15 cellular contexts compared by ENCODE assay signal in the genomic region with DNA sequence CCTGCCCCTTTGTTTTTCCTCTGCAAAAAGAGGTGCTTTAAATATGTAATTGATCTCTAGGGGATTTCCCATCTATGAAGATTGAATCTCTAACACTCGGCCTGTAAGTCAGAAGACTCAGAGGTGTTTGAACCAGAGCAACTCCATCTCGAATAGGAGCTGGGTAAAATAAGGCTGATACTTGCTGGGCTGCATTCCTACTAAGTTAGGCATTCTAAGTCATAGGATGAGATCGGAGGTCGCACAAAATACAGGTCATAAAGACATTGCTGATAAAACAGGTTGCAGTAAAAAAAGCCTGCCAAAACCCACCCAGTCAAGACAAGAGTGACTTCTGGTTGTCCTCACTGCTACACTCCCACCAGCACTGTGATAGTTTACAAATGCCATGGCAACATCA.
DNase-seq lines count a peak whose midpoint lies in the region; ATAC-seq, FAIRE-seq and TF ChIP-seq lines count a peak whose summit lies in the region.
"Had no signal": no experiment of that assay in that cellular context is flagged by ENCODE, and none has a peak within 500 bp of the region (broad histone marks: within the 10 kb centered on the region; RNA-seq: fewer than 3 reads in every experiment).

No MANE protein-coding gene starts in this region.

- no peak overlapping the region for H2BK120ac ChIP-seq in trophoblast cell (ENCODE audit: insufficient read depth, low read length, poor library complexity)

- TF ChIP-seq CTCF in K562 (IDR thresholded peaks at IDR 0.05 in 2 of 3, conservative IDR thresholded peaks at IDR 0.05 in 1 of 3; ENCODE audit: insufficient read depth in 2 of 3, low read depth in 1 of 3, low read length in 3 of 3) (no peak), foreskin keratinocyte (conservative IDR thresholded peaks at IDR 0.05) (no peak)

- H3K9me3 Mint-ChIP-seq in activated CD4-positive, alpha-beta T cell treated with anti-CD3 and anti-CD28 coated beads, Interleukin-2, amount 10 ng/mL, durations not matched to agents 24 days and 14 days: no peaks in the 10 kb centered on the region

- no peak for TF ChIP-seq POLR2A in K562 (conservative IDR thresholded peaks at IDR 0.05)
- TF ChIP-seq POLR2A in GM18505 (IDR thresholded peaks at IDR 0.05; ENCODE audit: borderline replicate concordance, extremely low read depth, insufficient read depth, insufficient read length): no peak

- no peak for TF ChIP-seq RAD21 in K562 (CRISPR knock-in tag; conservative IDR thresholded peaks at IDR 0.05 in 1 of 2, IDR thresholded peaks at IDR 0.05 in 1 of 2)

- BruUV-seq in K562 (replicated peaks; lab: Mats Ljungman, UMichigan): no TSS peak

- no peaks in the 10 kb centered on the region for H3K4me1 Mint-ChIP-seq in activated CD4-positive, alpha-beta T cell treated with anti-CD3 and anti-CD28 coated beads, Interleukin-2, amount 10 ng/mL, durations not matched to agents 24 days and 14 days

- in situ Hi-C loops in K562 (cut with MboI): no loop called here

- H2AK5ac ChIP-seq in trophoblast cell (ENCODE audit: low read length): no peak overlapping the region

- H3K4me3 Mint-ChIP-seq in activated CD4-positive, alpha-beta T cell treated with anti-CD3 and anti-CD28 coated beads, Interleukin-2, amount 10 ng/mL, durations not matched to agents 24 days and 14 days: no peak overlapping the region

- peak; percentile 14 for DNase-seq in activated CD4-positive, alpha-beta T cell treated with anti-CD3 and anti-CD28 coated beads, Interleukin-2, amount 10 ng/mL, durations not matched to agents 24 days and 14 days
- no peak for DNase-seq in activated CD4-positive, alpha-beta T cell treated with anti-CD3 and anti-CD28 coated beads, Interleukin-2, amount 50 U/mL, for 4 hours
- DNase-seq in K562 (ENCODE audit: extremely low read depth in 1 of 4, low spot score in 3 of 4) (no peak), foreskin keratinocyte (peak in 1 of 2 donors; percentile 58), trophoblast cell (peak; percentile 19 to 54), SW480 (ENCODE audit: low spot score) (no peak), NCI-H226 (no peak)
- DNase-seq: DMS79, H7 had no signal

- intact Hi-C loops in activated CD4-positive, alpha-beta T cell treated with anti-CD3 and anti-CD28 coated beads, Interleukin-2, amount 10 ng/mL, durations not matched to agents 24 days and 14 days (cut with micrococcal nuclease): no loop called here
- intact Hi-C loops in K562 (cut with micrococcal nuclease): no loop called here

- no peaks in the 10 kb centered on the region for H3K9me1 ChIP-seq in K562 (ENCODE audit: control insufficient read depth, insufficient read depth, low read length)

- no peak overlapping the region for H4K12ac ChIP-seq in trophoblast cell (ENCODE audit: low read depth, low read length)

- H3K4me1 ChIP-seq in K562 (replicated peaks in 1 of 2; ENCODE audit: control insufficient read depth in 2 of 2, insufficient read depth in 2 of 2, low read length in 2 of 2) (no peaks in the 10 kb centered on the region), foreskin keratinocyte (peaks cover 7% of the 10 kb centered on the region), trophoblast cell (ENCODE audit: control insufficient read depth in 1 of 2, insufficient read depth in 2 of 2, low read length in 2 of 2) (peaks cover 8 to 12% of the 10 kb centered on the region in 2 experiments)

- H3K27me3 Mint-ChIP-seq in activated CD4-positive, alpha-beta T cell treated with anti-CD3 and anti-CD28 coated beads, Interleukin-2, amount 10 ng/mL, durations not matched to agents 24 days and 14 days: peaks cover 2% of the 10 kb centered on the region

- H3K79me2 ChIP-seq in K562 (ENCODE audit: control insufficient read depth, insufficient read depth, low read length): no peaks in the 10 kb centered on the region
- no peaks in the 10 kb centered on the region for H3K79me2 ChIP-seq in trophoblast cell (ENCODE audit: control insufficient read depth, insufficient read depth, low read length, poor library complexity)

- peaks cover 5% of the 10 kb centered on the region for H3K79me1 ChIP-seq in trophoblast cell (ENCODE audit: low read length)

- H3K9me3 ChIP-seq in K562 (replicated peaks; ENCODE audit: control insufficient read depth, insufficient read depth, low read depth, low read length) (no peaks in the 10 kb centered on the region), trophoblast cell (ENCODE audit: insufficient read depth, low read depth, low read length) (peaks cover 2% of the 10 kb centered on the region)
- H3K9me3 ChIP-seq: BLaER1 had no signal

- no peak overlapping the region for H2BK5ac ChIP-seq in trophoblast cell (ENCODE audit: low read depth, low read length, poor library complexity)

- H2BK12ac ChIP-seq in trophoblast cell (ENCODE audit: low read length): no peak overlapping the region

- no peak for ATAC-seq in K562
- ATAC-seq in foreskin keratinocyte: peak; percentile 26
- ATAC-seq in GM18505 (IDR thresholded peaks at IDR 0.05; ENCODE audit: unreplicated experiment): no peak
- ATAC-seq: HepG2 had no signal

- H3K4me2 ChIP-seq in K562 (ENCODE audit: insufficient read depth, low read length) (no peak overlapping the region), trophoblast cell (ENCODE audit: low read length) (no peak overlapping the region)
- H3K4me2 ChIP-seq: BLaER1 had no signal

- no peak overlapping the region for H3K18ac ChIP-seq in trophoblast cell (ENCODE audit: low read length)

- 2% methylated on average over 4 of the region's 4 CpGs for WGBS in K562 (ENCODE audit: insufficient coverage, low coverage, missing lambda C conversion rate)
- WGBS in trophoblast cell (ENCODE audit: extremely low coverage, insufficient coverage, insufficient read length): no CpG with 5 or more reads among the region's 4 CpGs

- H3K9ac ChIP-seq in K562 (ENCODE audit: insufficient read depth in 1 of 2, low read depth in 2 of 2, low read length in 2 of 2) (no peak overlapping the region), trophoblast cell (ENCODE audit: low read length) (no peak overlapping the region)
- H3K9ac ChIP-seq: BLaER1 had no signal

- H3K27ac ChIP-seq in K562 (ENCODE audit: extremely low read depth, low read depth, low read length) (no peak overlapping the region), foreskin keratinocyte (no peak overlapping the region), trophoblast cell (ENCODE audit: low read depth, low read length) (no peak overlapping the region)
- H3K27ac ChIP-seq: 22Rv1, BLaER1 had no signal

- H4K8ac ChIP-seq in trophoblast cell (ENCODE audit: low read depth, low read length): no peak overlapping the region

- no peak overlapping the region for H3K4me3 ChIP-seq in K562
- no peak overlapping the region for H3K4me3 ChIP-seq in trophoblast cell (ENCODE audit: low read depth, low read length)
- H3K4me3 ChIP-seq: BLaER1 had no signal

- no peak overlapping the region for H4K91ac ChIP-seq in trophoblast cell (ENCODE audit: low read depth, low read length)

- FAIRE-seq in K562 (lab: Jason Lieb, UNC): no peak
- FAIRE-seq: G401.6, GM12891, HepG2 had no signal

- H3K36me3 ChIP-seq in K562 (ENCODE audit: control insufficient read depth, insufficient read depth, low read length) (no peaks in the 10 kb centered on the region), trophoblast cell (ENCODE audit: control insufficient read depth in 1 of 2, insufficient read depth in 2 of 2, low read length in 2 of 2) (no peaks in the 10 kb centered on the region)
- H3K36me3 ChIP-seq: BLaER1 had no signal

- peaks cover 0 to 10% of the 10 kb centered on the region in 2 experiments; a peak in 2 of 5 replicates for H3K27me3 ChIP-seq in K562 (ENCODE audit: control insufficient read depth in 2 of 2, insufficient read depth in 2 of 2, low read length in 2 of 2)
- H3K27me3 ChIP-seq in foreskin keratinocyte: no peaks in the 10 kb centered on the region
- H3K27me3 ChIP-seq in trophoblast cell (ENCODE audit: insufficient read depth, low read length): no peaks in the 10 kb centered on the region
- H3K27me3 ChIP-seq: BLaER1 had no signal

- POLR2A ChIA-PET in K562 (lab: Yijun Ruan, JAX): interaction anchor here (0.6 kb wide), 1 partner anchor 944 kb away, joined by 3 read pairs; no protein-coding TSS in a partner anchor

- no peak for TF ChIP-seq EP300 in K562 (IDR thresholded peaks at IDR 0.05; ENCODE audit: low read length)

- H3K4ac ChIP-seq in trophoblast cell (ENCODE audit: low read depth, low read length): no peak overlapping the region

- H3K27ac Mint-ChIP-seq in activated CD4-positive, alpha-beta T cell treated with anti-CD3 and anti-CD28 coated beads, Interleukin-2, amount 10 ng/mL, durations not matched to agents 24 days and 14 days: no peak overlapping the region

- H3K36me3 Mint-ChIP-seq in activated CD4-positive, alpha-beta T cell treated with anti-CD3 and anti-CD28 coated beads, Interleukin-2, amount 10 ng/mL, durations not matched to agents 24 days and 14 days (ENCODE audit: low read depth): no peaks in the 10 kb centered on the region

- CTCF ChIA-PET in K562 (lab: Yijun Ruan, JAX; ENCODE audit: low intra/inter-chr PET ratio): no interaction called here

- no peak overlapping the region for H3K23ac ChIP-seq in trophoblast cell (ENCODE audit: low read length)

- H2AFZ ChIP-seq in K562 (ENCODE audit: low read depth, low read length) (no peak overlapping the region), trophoblast cell (ENCODE audit: insufficient read depth, low read length, poor library complexity) (no peak overlapping the region)

- H3K14ac ChIP-seq in trophoblast cell (ENCODE audit: low read length): no peak overlapping the region

- H4K20me1 ChIP-seq in K562 (replicated peaks; ENCODE audit: control insufficient read depth, insufficient read depth, low read length): no peaks in the 10 kb centered on the region
- H4K20me1 ChIP-seq: BLaER1 had no signal

TF ChIP-seq in K562, 482 proteins besides CTCF, POLR2A, EP300 and RAD21:
- peak; percentile 13; the same call in 1 of the 2 replicates for TF ChIP-seq RFX1 (IDR thresholded peaks at IDR 0.05)
- no peak for TF ChIP-seq NR2C2 (CRISPR knock-in tag; IDR thresholded peaks at IDR 0.05)
- no peak for TF ChIP-seq NR2C2 (tag; IDR thresholded peaks at IDR 0.05)
- TF ChIP-seq ZNF778 (CRISPR knock-in tag; IDR thresholded peaks at IDR 0.05): no peak

Comparison
In these comparisons a context has a peak if more than half of its experiments do, and no peak if none do; other contexts are left out.
1. DNase-seq: peak in activated CD4-positive, alpha-beta T cell treated with anti-CD3 and anti-CD28 coated beads, Interleukin-2, amount 10 ng/mL, durations not matched to agents 24 days and 14 days (single experiment) and trophoblast cell (2 of 2); none in activated CD4-positive, alpha-beta T cell treated with anti-CD3 and anti-CD28 coated beads, Interleukin-2, amount 50 U/mL, for 4 hours (0 of 2), K562 (0 of 4), SW480 (single experiment) and NCI-H226 (single experiment).